Comparison of ENCODE assay signal across 8 cellular contexts in the genomic region with DNA sequence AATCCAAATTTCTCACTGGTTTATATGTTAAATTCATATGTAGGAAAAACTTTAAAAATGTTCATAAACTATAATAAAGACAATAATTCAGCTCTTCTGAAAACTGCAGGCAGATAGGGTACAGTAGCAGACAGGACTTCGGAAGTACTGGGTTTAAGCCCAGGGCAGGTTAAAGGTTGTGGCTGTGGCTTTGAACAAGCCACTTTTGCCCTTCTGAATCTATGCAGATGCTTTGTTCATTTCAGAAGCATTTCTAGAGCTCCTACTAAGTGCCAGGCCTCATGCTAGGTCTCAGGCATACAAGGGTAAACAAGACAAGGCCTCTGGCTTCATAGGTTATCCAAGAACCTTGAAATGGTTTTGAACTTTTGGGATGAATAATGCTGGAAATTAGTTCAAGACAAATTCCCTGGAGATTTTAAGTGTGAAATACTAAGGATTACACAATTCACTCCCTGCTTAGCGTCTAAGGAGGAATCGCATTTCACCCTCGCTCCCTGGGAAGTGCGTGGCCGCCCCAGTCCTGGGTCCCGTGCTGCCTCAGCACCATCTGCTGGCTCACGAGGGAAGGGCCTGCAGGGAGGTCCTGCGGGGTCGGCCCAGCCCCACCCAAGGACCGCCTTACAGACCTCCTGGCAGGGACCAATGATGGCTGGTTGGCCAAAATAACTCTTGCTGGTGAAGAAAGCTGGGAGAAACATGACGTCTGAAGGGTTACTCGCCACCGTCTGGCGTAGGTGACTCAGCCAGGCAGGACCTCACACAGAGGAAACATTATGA.
DNase-seq lines count a peak whose midpoint lies in the region; ATAC-seq and TF ChIP-seq lines count a peak whose summit lies in the region.

No MANE protein-coding gene starts in this region.

- H3K9me3 ChIP-seq in lung (ENCODE audit: control insufficient read depth in 2 of 2, insufficient read depth in 1 of 2, low read length in 1 of 2): no peaks in the 10 kb centered on the region

- no peaks in the 10 kb centered on the region for H3K27me3 ChIP-seq in lung (ENCODE audit: control insufficient read depth, insufficient read depth)

- DNase-seq in Calu3 (peak; percentile 15), NCI-H2171 (lab: John Stamatoyannopoulos, UW) (peak; percentile 88), dermis blood vessel endothelial cell (peak; percentile 5), lung (ENCODE audit: low spot score) (peak; percentile 77), ureter (ENCODE audit: low spot score) (peak; percentile 64), HuH-7.5 (ENCODE audit: low spot score) (no peak)

- no peaks in the 10 kb centered on the region for H3K36me3 Mint-ChIP-seq in Calu3 (ENCODE audit: insufficient read depth, unreplicated experiment)

- no peaks in the 10 kb centered on the region for H3K36me3 ChIP-seq in lung (ENCODE audit: control insufficient read depth in 2 of 2, insufficient read depth in 2 of 2, low read length in 2 of 2)

- CTCF ChIA-PET in Calu3 (lab: Charles Lee): interaction anchor here (0.7 kb wide), 2 partner anchors 33 to 404 kb away, joined by 3 to 7 read pairs; no protein-coding TSS in a partner anchor

- H3K27ac Mint-ChIP-seq in Calu3 (ENCODE audit: unreplicated experiment): no peak overlapping the region

- WGBS in lung, 2 donors: 15 to 20% methylated on average over 15 of the region's 15 CpGs

- H3K4me3 ChIP-seq in lung: no peak overlapping the region

- peaks cover 2% of the 10 kb centered on the region for H3K9me3 Mint-ChIP-seq in Calu3 (ENCODE audit: low read depth, unreplicated experiment)

- no TSS peak for BruUV-seq in Calu3 (replicated peaks; lab: Mats Ljungman, UMichigan)

- peaks cover 40% of the 10 kb centered on the region for H3K27me3 Mint-ChIP-seq in Calu3 (ENCODE audit: unreplicated experiment)

- no peak overlapping the region for H3K4me3 Mint-ChIP-seq in Calu3 (ENCODE audit: low read depth, unreplicated experiment)

- no peaks in the 10 kb centered on the region for H3K4me1 Mint-ChIP-seq in Calu3 (ENCODE audit: low read depth, unreplicated experiment)

- intact Hi-C loops in Calu3 (cut with micrococcal nuclease; ENCODE audit: unreplicated experiment): no loop called here

- ATAC-seq in GM21390 (IDR thresholded peaks at IDR 0.05; ENCODE audit: unreplicated experiment): peak; percentile 83
- ATAC-seq in lung (ENCODE audit: insufficient read depth, low FRiP score): peak; percentile 97
- ATAC-seq in HG03095 (IDR thresholded peaks at IDR 0.05; ENCODE audit: unreplicated experiment): no peak

- H3K27ac ChIP-seq in lung (ENCODE audit: low read depth in 1 of 2, low read length in 1 of 2): no peak overlapping the region

- TF ChIP-seq CTCF in Calu3 (IDR thresholded peaks at IDR 0.05; ENCODE audit: unreplicated experiment): no peak
- TF ChIP-seq CTCF in lung (IDR thresholded peaks at IDR 0.05; ENCODE audit: control extremely low read depth, extremely low read depth): peak; percentile 48

- H3K4me1 ChIP-seq in lung (ENCODE audit: control insufficient read depth in 2 of 2, insufficient read depth in 2 of 2, low read length in 2 of 2): no peaks in the 10 kb centered on the region
